23 cellular contexts compared by ENCODE assay signal in genomic region chr3:32797776-32798175, GRCh38. TPM values are rescaled to one million over a fixed set of nuclear protein-coding genes. Genes with fewer than 3 reads are reported as not detected.
DNase-seq lines count a peak whose midpoint lies in the region; ATAC-seq, FAIRE-seq and TF ChIP-seq lines count a peak whose summit lies in the region.
"Had no signal": no experiment of that assay in that cellular context is flagged by ENCODE, and none has a peak within 500 bp of the region (broad histone marks: within the 10 kb centered on the region; RNA-seq: fewer than 3 reads in every experiment).

No MANE protein-coding gene starts in this region.

- no peak for FAIRE-seq in bronchial epithelial cell (lab: Jason Lieb, UNC)

- intact Hi-C loops in posterior vena cava (cut with DNase I) = no loop called here

- TF ChIP-seq CTCF in HFFc6 (IDR thresholded peaks at IDR 0.05) = no peak
- TF ChIP-seq CTCF in bronchial epithelial cell (IDR thresholded peaks at IDR 0.05; ENCODE audit: insufficient read depth, low read length, severe bottlenecking) = no peak

- H3K4me1 Mint-ChIP-seq in HFFc6 (ENCODE audit: low read depth) = peaks cover 13% of the 10 kb centered on the region; the same call in 1 of the 2 replicates
- H3K4me1 Mint-ChIP-seq in stimulated activated memory B cell treated with anti-CD40 and anti-IgM and Interleukin-4, amounts not matched to agents 10 μg/mL and 1 μg/mL and 100 μg/mL, for 72 hours = no peaks in the 10 kb centered on the region
- H3K4me1 Mint-ChIP-seq: CD4-positive, CD25-positive, alpha-beta regulatory T cell had no signal

- H3K4me3 ChIP-seq in bronchial epithelial cell (ENCODE audit: low read depth, low read length) (no peak overlapping the region), mesodermal cell (ENCODE audit: extremely low read depth, insufficient read depth, low read length, poor library complexity, severe bottlenecking) (no peak overlapping the region)
- H3K4me3 ChIP-seq: PC-9 had no signal

- H3K4me1 ChIP-seq in mesodermal cell (ENCODE audit: control insufficient read depth, insufficient read depth, low read length, poor library complexity, severe bottlenecking) = peaks cover 30% of the 10 kb centered on the region

- no peaks in the 10 kb centered on the region for H3K9me3 ChIP-seq in mesodermal cell (ENCODE audit: control insufficient read depth, low read length)
- H3K9me3 ChIP-seq: SK-N-SH had no signal

- ATAC-seq in stimulated activated memory B cell treated with anti-CD40 and anti-IgM and Interleukin-4, amounts not matched to agents 10 μg/mL and 1 μg/mL and 100 μg/mL, for 72 hours = no peak

- H3K27me3 ChIP-seq in bronchial epithelial cell (ENCODE audit: control insufficient read depth, insufficient read depth, low read length) = no peaks in the 10 kb centered on the region

- H3K27me3 Mint-ChIP-seq in HFFc6 (ENCODE audit: insufficient read depth) = peaks cover 15% of the 10 kb centered on the region
- no peaks in the 10 kb centered on the region for H3K27me3 Mint-ChIP-seq in stimulated activated memory B cell treated with anti-CD40 and anti-IgM and Interleukin-4, amounts not matched to agents 10 μg/mL and 1 μg/mL and 100 μg/mL, for 72 hours

- no peaks in the 10 kb centered on the region for H3K9me3 Mint-ChIP-seq in HFFc6
- H3K9me3 Mint-ChIP-seq in stimulated activated memory B cell treated with anti-CD40 and anti-IgM and Interleukin-4, amounts not matched to agents 10 μg/mL and 1 μg/mL and 100 μg/mL, for 72 hours = no peaks in the 10 kb centered on the region
- H3K9me3 Mint-ChIP-seq: CD4-positive, CD25-positive, alpha-beta regulatory T cell; IgD-negative memory B cell had no signal

- DNase-seq in HFFc6 (peak; percentile 41), bronchial epithelial cell (ENCODE audit: low read depth) (peak; percentile 22), NCI-H1092 treated with DMSO at 0.1 percent for 48 hours (lab: John Stamatoyannopoulos, UW) (no peak), posterior vena cava (ENCODE audit: low spot score) (no peak), NCI-H2196 treated with DMSO at 0.1 percent for 48 hours (lab: John Stamatoyannopoulos, UW; ENCODE audit: unreplicated experiment) (no peak)
- DNase-seq: CD4-positive, CD25-positive, alpha-beta regulatory T cell; DND-41; GDM1; H7; Karpas-422; NCI-H1436; NCI-H187 treated with DMSO at 0.1 percent for 48 hours; NCI-H2107; NCI-H510A; PC-9; SIG-M5; SK-N-SH had no signal

- no peak overlapping the region for H3K4me3 Mint-ChIP-seq in HFFc6
- H3K4me3 Mint-ChIP-seq in stimulated activated memory B cell treated with anti-CD40 and anti-IgM and Interleukin-4, amounts not matched to agents 10 μg/mL and 1 μg/mL and 100 μg/mL, for 72 hours = no peak overlapping the region
- H3K4me3 Mint-ChIP-seq: CD4-positive, CD25-positive, alpha-beta regulatory T cell had no signal

- H3K36me3 ChIP-seq in bronchial epithelial cell (ENCODE audit: control insufficient read depth, insufficient read depth, low read length) (no peaks in the 10 kb centered on the region), mesodermal cell (ENCODE audit: control insufficient read depth, insufficient read depth, low read length) (no peaks in the 10 kb centered on the region)

- 86% methylated on average over 1 of the region's 2 CpGs; no CpG with 5 or more reads in 1 of the 2 experiments for WGBS in mesodermal cell (ENCODE audit: insufficient coverage in 2 of 2), 2 experiments

- peak overlapping the region; percentile 59 for H3K27ac ChIP-seq in mesodermal cell (ENCODE audit: low read depth, low read length, severe bottlenecking)
- H3K27ac ChIP-seq: PC-9, RWPE1 had no signal

- H3K36me3 Mint-ChIP-seq in HFFc6 (ENCODE audit: low read depth) = no peaks in the 10 kb centered on the region
- no peaks in the 10 kb centered on the region for H3K36me3 Mint-ChIP-seq in stimulated activated memory B cell treated with anti-CD40 and anti-IgM and Interleukin-4, amounts not matched to agents 10 μg/mL and 1 μg/mL and 100 μg/mL, for 72 hours
- H3K36me3 Mint-ChIP-seq: CD4-positive, CD25-positive, alpha-beta regulatory T cell; IgD-negative memory B cell had no signal

- no peak overlapping the region for H3K27ac Mint-ChIP-seq in HFFc6
- H3K27ac Mint-ChIP-seq in stimulated activated memory B cell treated with anti-CD40 and anti-IgM and Interleukin-4, amounts not matched to agents 10 μg/mL and 1 μg/mL and 100 μg/mL, for 72 hours = no peak overlapping the region
- H3K27ac Mint-ChIP-seq: CD4-positive, CD25-positive, alpha-beta regulatory T cell; IgD-negative memory B cell had no signal

RNA-seq across cellular contexts. Expression of gene TRIM71, which starts 20.0 kb away (rescaled TPM):
- total RNA-seq in HFFc6 (2021; fragmentation: NEBNext Ultra II Directional; extraction: Animal tissue kit (Norgen Biotek cat#: 25700)) = not detected
- total RNA-seq in bronchial epithelial cell = not detected in 2 replicates
- polyA plus RNA-seq in mesodermal cell (2013, experiment 1 of 2) = 20.3 TPM
- 18.1 TPM for polyA plus RNA-seq in mesodermal cell (2013, experiment 2 of 2)
- not detected for total RNA-seq in posterior vena cava
- total RNA-seq: M059J, PC-9 had no signal
- polyA plus RNA-seq: BJ, IgD-negative memory B cell, SK-N-SH had no signal

Comparison
In these comparisons a context has a peak if more than half of its experiments do, and no peak if none do; other contexts are left out.
1. DNase-seq: peak in HFFc6 (single experiment) and bronchial epithelial cell (single experiment); none in NCI-H1092 treated with DMSO at 0.1 percent for 48 hours (single experiment), posterior vena cava (single experiment) and NCI-H2196 treated with DMSO at 0.1 percent for 48 hours (single experiment).